Comparison of ENCODE assay signal across 9 cellular contexts in genomic region chr17:44221862-44222111, GRCh38. TPM values are rescaled to one million over a fixed set of nuclear protein-coding genes. Genes with fewer than 3 reads are reported as not detected.
A peak's percentile ranks its signal among the peaks of the same experiment; 100 is the strongest.
DNase-seq lines count a peak whose midpoint lies in the region; ATAC-seq, FAIRE-seq and TF ChIP-seq lines count a peak whose summit lies in the region.
"Had no signal": no experiment of that assay in that cellular context is flagged by ENCODE, and none has a peak within 500 bp of the region (broad histone marks: within the 10 kb centered on the region; RNA-seq: fewer than 3 reads in every experiment).

No MANE protein-coding gene starts in this region.

- peaks cover 5% of the 10 kb centered on the region for H3K27me3 Mint-ChIP-seq in CD4-positive, CD25-positive, alpha-beta regulatory T cell
- peaks cover 15% of the 10 kb centered on the region for H3K27me3 Mint-ChIP-seq in endothelial cell (ENCODE audit: unreplicated experiment)

- POLR2A ChIA-PET in PC-9 (lab: Charles Lee; ENCODE audit: unreplicated experiment) = interaction anchor here (0.6 to 0.7 kb wide), 2 partner anchors 28 to 86 kb away, joined by 3 to 6 read pairs; partner anchors contain the start of gene RUNDC3A

- no peak for TF ChIP-seq POLR2A in GM12892 (IDR thresholded peaks at IDR 0.05; ENCODE audit: low read depth, low read length)

- H4K20me1 ChIP-seq in PC-9 (ENCODE audit: insufficient read depth) = no peaks in the 10 kb centered on the region

- no peak overlapping the region for H3K18ac ChIP-seq in neuronal stem cell (ENCODE audit: low read length)

- no peak overlapping the region for H2BK12ac ChIP-seq in neuronal stem cell (ENCODE audit: low read length)

- peak overlapping the region; percentile 84 for H3K27ac ChIP-seq in CD4-positive, CD25-positive, alpha-beta regulatory T cell (ENCODE audit: insufficient read depth, low read length, poor library complexity, severe bottlenecking)
- H3K27ac ChIP-seq in PC-9 = no peak overlapping the region
- H3K27ac ChIP-seq in neuronal stem cell (replicated peaks; ENCODE audit: low read length) = peak overlapping the region; percentile 28

- peak overlapping the region; percentile 94 to 99 (median 98) for H3K4me3 Mint-ChIP-seq in CD4-positive, CD25-positive, alpha-beta regulatory T cell
- H3K4me3 Mint-ChIP-seq in endothelial cell (ENCODE audit: unreplicated experiment) = peak overlapping the region; percentile 97

- peaks cover 20% of the 10 kb centered on the region for H3K79me2 ChIP-seq in PC-9 (ENCODE audit: low read depth)

- ATAC-seq in CD4-positive, CD25-positive, alpha-beta regulatory T cell (ENCODE audit: low read depth in 2 of 2) = no peak
- no peak for ATAC-seq in HG03139 (IDR thresholded peaks at IDR 0.05; ENCODE audit: unreplicated experiment)

- no TSS peak for BruUV-seq in PC-9 (replicated peaks; lab: Mats Ljungman, UMichigan)

- WGBS in neuronal stem cell (ENCODE audit: extremely low coverage in 2 of 2, insufficient read length in 2 of 2, insufficient replicate concordance in 1 of 2), 2 donors = no CpG with 5 or more reads among the region's 17 CpGs

- H3K4me1 ChIP-seq in CD4-positive, CD25-positive, alpha-beta regulatory T cell (ENCODE audit: control insufficient read depth, insufficient read depth, low read length, poor library complexity, severe bottlenecking) = peaks cover 24% of the 10 kb centered on the region
- H3K4me1 ChIP-seq in PC-9 (replicated peaks; ENCODE audit: insufficient read depth) = peaks cover 21% of the 10 kb centered on the region
- H3K4me1 ChIP-seq in neuronal stem cell (ENCODE audit: control insufficient read depth in 2 of 2, insufficient read depth in 1 of 2, low read depth in 1 of 2, low read length in 2 of 2) = peaks cover 10 to 13% of the 10 kb centered on the region in 2 donors

- no peak overlapping the region for H3K4ac ChIP-seq in neuronal stem cell (ENCODE audit: low read length)

- H3K4me3 ChIP-seq in CD4-positive, CD25-positive, alpha-beta regulatory T cell (ENCODE audit: low read depth, low read length) = peak overlapping the region; percentile 75
- H3K4me3 ChIP-seq in PC-9 (peak overlapping the region; percentile 97), neuronal stem cell (ENCODE audit: low read length in 2 of 2) (peak overlapping the region; percentile 94 to 98)

- no peak overlapping the region for H3K14ac ChIP-seq in neuronal stem cell (ENCODE audit: low read length)

- no peak for FAIRE-seq in GM12892 (lab: Jason Lieb, UNC)

- TF ChIP-seq CTCF in PC-9 (conservative IDR thresholded peaks at IDR 0.05) = no peak
- TF ChIP-seq CTCF in endothelial cell (IDR thresholded peaks at IDR 0.05; ENCODE audit: unreplicated experiment) = no peak

- intact Hi-C loops in PC-9 (cut with micrococcal nuclease; ENCODE audit: unreplicated experiment) = loop anchor here (5.0 kb wide), 1 partner anchor 86 kb away; the partner anchor contains the start of gene RUNDC3A

- no peak overlapping the region for H2BK120ac ChIP-seq in neuronal stem cell (ENCODE audit: low read depth, low read length)

- H3K9me3 ChIP-seq in CD4-positive, CD25-positive, alpha-beta regulatory T cell (ENCODE audit: control insufficient read depth in 2 of 2, low read length in 2 of 2) = no peaks in the 10 kb centered on the region
- no peaks in the 10 kb centered on the region for H3K9me3 ChIP-seq in PC-9 (ENCODE audit: insufficient read depth, low read depth)
- H3K9me3 ChIP-seq in neuronal stem cell (replicated peaks in 1 of 2; ENCODE audit: control insufficient read depth in 2 of 2, insufficient read depth in 1 of 2, low read depth in 1 of 2, low read length in 2 of 2) = no peaks in the 10 kb centered on the region

- peak overlapping the region; percentile 92 for H2AFZ ChIP-seq in PC-9
- peak overlapping the region; percentile 77 for H2AFZ ChIP-seq in neuronal stem cell (ENCODE audit: low read length)

- H3K27me3 ChIP-seq in CD4-positive, CD25-positive, alpha-beta regulatory T cell (ENCODE audit: control insufficient read depth, insufficient read depth, low read length) = no peaks in the 10 kb centered on the region
- H3K27me3 ChIP-seq in PC-9 (ENCODE audit: insufficient read depth, low read depth) (no peaks in the 10 kb centered on the region), neuronal stem cell (ENCODE audit: control insufficient read depth in 3 of 3, insufficient read depth in 3 of 3, low read depth in 1 of 3, low read length in 3 of 3) (no peaks in the 10 kb centered on the region)

- H2BK5ac ChIP-seq in neuronal stem cell (ENCODE audit: low read length) = peak overlapping the region; percentile 13

- H3K27ac Mint-ChIP-seq in CD4-positive, CD25-positive, alpha-beta regulatory T cell = peak overlapping the region; percentile 88 to 99 (median 92)
- peak overlapping the region; percentile 79 for H3K27ac Mint-ChIP-seq in endothelial cell (ENCODE audit: unreplicated experiment)

- CTCF ChIA-PET in PC-9 (lab: Charles Lee) = interaction anchor here (0.6 to 0.9 kb wide), 3 partner anchors 17 to 212 kb away, joined by 3 to 10 read pairs (median 5); no protein-coding TSS in a partner anchor

- peaks cover 10% of the 10 kb centered on the region for H3K79me1 ChIP-seq in neuronal stem cell (ENCODE audit: low read depth, low read length)

- peaks cover 3% of the 10 kb centered on the region for H3K36me3 Mint-ChIP-seq in CD4-positive, CD25-positive, alpha-beta regulatory T cell
- H3K36me3 Mint-ChIP-seq in endothelial cell (ENCODE audit: low read depth, unreplicated experiment) = peaks cover 1% of the 10 kb centered on the region

- H2AK5ac ChIP-seq in neuronal stem cell (ENCODE audit: low read depth, low read length) = no peak overlapping the region

- H3K23ac ChIP-seq in neuronal stem cell (ENCODE audit: low read depth, low read length, poor library complexity) = peak overlapping the region; percentile 60

- peak overlapping the region; percentile 92 for H3K4me2 ChIP-seq in PC-9
- H3K4me2 ChIP-seq in neuronal stem cell (ENCODE audit: insufficient read depth, low read length, poor library complexity, severe bottlenecking) = peak overlapping the region; percentile 93

- no peak overlapping the region for H2BK15ac ChIP-seq in neuronal stem cell (ENCODE audit: low read length)

- peaks cover 6 to 29% (median 11%) of the 10 kb centered on the region in 4 donors for H3K4me1 Mint-ChIP-seq in CD4-positive, CD25-positive, alpha-beta regulatory T cell
- peaks cover 25% of the 10 kb centered on the region for H3K4me1 Mint-ChIP-seq in endothelial cell (ENCODE audit: unreplicated experiment)

- peaks cover 26% of the 10 kb centered on the region; the same call in 1 of the 2 replicates for H3F3A ChIP-seq in PC-9 (ENCODE audit: insufficient read depth, low read depth)

- H3K9me2 ChIP-seq in PC-9 (ENCODE audit: insufficient read depth) = no peaks in the 10 kb centered on the region

- DNase-seq in CD4-positive, CD25-positive, alpha-beta regulatory T cell = no peak
- DNase-seq in PC-9 (no peak), endothelial cell (ENCODE audit: low spot score) (no peak), neuronal stem cell (ENCODE audit: low spot score) (peak; percentile 54), GM12892 (ENCODE audit: insufficient read length) (no peak), NCI-H1092 (lab: John Stamatoyannopoulos, UW) (no peak), globus pallidus (ENCODE audit: low spot score) (no peak)

- H3K9ac ChIP-seq in neuronal stem cell (ENCODE audit: low read depth, low read length, poor library complexity) = no peak overlapping the region

- H3K9me3 Mint-ChIP-seq in CD4-positive, CD25-positive, alpha-beta regulatory T cell = no peaks in the 10 kb centered on the region
- H3K9me3 Mint-ChIP-seq in endothelial cell (ENCODE audit: unreplicated experiment) = no peaks in the 10 kb centered on the region

- H4K8ac ChIP-seq in neuronal stem cell (ENCODE audit: low read depth, low read length) = no peak overlapping the region

- no peak overlapping the region for H4K91ac ChIP-seq in neuronal stem cell (ENCODE audit: low read depth, low read length, poor library complexity)

- no peaks in the 10 kb centered on the region for H3K36me3 ChIP-seq in CD4-positive, CD25-positive, alpha-beta regulatory T cell (ENCODE audit: control insufficient read depth, insufficient read depth, low read length)
- peaks cover 3% of the 10 kb centered on the region for H3K36me3 ChIP-seq in PC-9 (ENCODE audit: low read depth)
- peaks cover 3 to 10% of the 10 kb centered on the region in 2 donors for H3K36me3 ChIP-seq in neuronal stem cell (replicated peaks in 1 of 2; ENCODE audit: control insufficient read depth in 2 of 2, insufficient read depth in 2 of 2, low read length in 2 of 2)

RNA-seq across cellular contexts. Expression of gene UBTF, which starts 2.3 kb away (rescaled TPM):
- 104 TPM for total RNA-seq in CD4-positive, CD25-positive, alpha-beta regulatory T cell
- 10 to 100 TPM; 22.3 to 28.5 (median 26.5) TPM for polyA plus RNA-seq in CD4-positive, CD25-positive, alpha-beta regulatory T cell
- total RNA-seq in PC-9 (2021) = 59.6 and 61.7 TPM in 2 replicates
- total RNA-seq in endothelial cell (ENCODE audit: unreplicated experiment) = 63.8 TPM
- polyA plus RNA-seq in neuronal stem cell (2013, experiment 1 of 2) = 26.7 TPM
- 27.4 TPM for polyA plus RNA-seq in neuronal stem cell (2013, experiment 2 of 2)
- 50.1 TPM for polyA plus RNA-seq in GM12892 (2012; ENCODE audit: missing spikeins)

RNA-seq across cellular contexts. Expression of gene ATXN7L3, which starts 22.1 kb away (rescaled TPM):
- 103 TPM for total RNA-seq in CD4-positive, CD25-positive, alpha-beta regulatory T cell
- polyA plus RNA-seq in CD4-positive, CD25-positive, alpha-beta regulatory T cell = 10 to 100 TPM; 10.3 to 16.1 (median 12.6) TPM
- total RNA-seq in PC-9 (2021) = 59.3 and 87.4 TPM in 2 replicates
- total RNA-seq in endothelial cell (ENCODE audit: unreplicated experiment) = 152 TPM
- 45.0 TPM for polyA plus RNA-seq in neuronal stem cell (2013, experiment 1 of 2)
- 44.5 TPM for polyA plus RNA-seq in neuronal stem cell (2013, experiment 2 of 2)
- 18.0 TPM for polyA plus RNA-seq in GM12892 (2012; ENCODE audit: missing spikeins)

RNA-seq across cellular contexts. Expression of gene TMUB2, which starts 35.0 kb away (rescaled TPM):
- 67.7 TPM for total RNA-seq in CD4-positive, CD25-positive, alpha-beta regulatory T cell
- polyA plus RNA-seq in CD4-positive, CD25-positive, alpha-beta regulatory T cell = 10 to 100 TPM; 31.7 to 43.7 (median 34.5) TPM
- total RNA-seq in PC-9 (2021) (39.2 and 45.5 TPM in 2 replicates), endothelial cell (ENCODE audit: unreplicated experiment) (39.2 TPM)
- 22.0 TPM for polyA plus RNA-seq in neuronal stem cell (2013, experiment 1 of 2)
- 22.0 TPM for polyA plus RNA-seq in neuronal stem cell (2013, experiment 2 of 2)
- polyA plus RNA-seq in GM12892 (2012; ENCODE audit: missing spikeins) = 17.1 TPM

RNA-seq across cellular contexts. Expression of gene SLC4A1, which starts 46.1 kb away (rescaled TPM):
- not detected for total RNA-seq in CD4-positive, CD25-positive, alpha-beta regulatory T cell
- polyA plus RNA-seq in CD4-positive, CD25-positive, alpha-beta regulatory T cell = not detected
- total RNA-seq in PC-9 (2021) = not detected in 2 replicates
- not detected for total RNA-seq in endothelial cell (ENCODE audit: unreplicated experiment)
- 0.03 TPM for polyA plus RNA-seq in neuronal stem cell (2013, experiment 1 of 2)
- not detected for polyA plus RNA-seq in neuronal stem cell (2013, experiment 2 of 2)
- not detected for polyA plus RNA-seq in GM12892 (2012; ENCODE audit: missing spikeins)

RNA-seq across cellular contexts. Expression of gene ASB16, which starts 51.3 kb away (rescaled TPM):
- not detected for total RNA-seq in CD4-positive, CD25-positive, alpha-beta regulatory T cell
- under 1 TPM in 2 of 4 donors, not detected in 2; 0.09 to 0.16 TPM for polyA plus RNA-seq in CD4-positive, CD25-positive, alpha-beta regulatory T cell
- total RNA-seq in PC-9 (2021) = not detected in 2 replicates
- not detected for total RNA-seq in endothelial cell (ENCODE audit: unreplicated experiment)
- 0.13 TPM for polyA plus RNA-seq in neuronal stem cell (2013, experiment 1 of 2)
- 0.07 TPM for polyA plus RNA-seq in neuronal stem cell (2013, experiment 2 of 2)
- 1.5 TPM for polyA plus RNA-seq in GM12892 (2012; ENCODE audit: missing spikeins)
- total RNA-seq: subcutaneous adipose tissue had no signal
